Comparison of ENCODE assay signal across 8 cellular contexts in the genomic region with DNA sequence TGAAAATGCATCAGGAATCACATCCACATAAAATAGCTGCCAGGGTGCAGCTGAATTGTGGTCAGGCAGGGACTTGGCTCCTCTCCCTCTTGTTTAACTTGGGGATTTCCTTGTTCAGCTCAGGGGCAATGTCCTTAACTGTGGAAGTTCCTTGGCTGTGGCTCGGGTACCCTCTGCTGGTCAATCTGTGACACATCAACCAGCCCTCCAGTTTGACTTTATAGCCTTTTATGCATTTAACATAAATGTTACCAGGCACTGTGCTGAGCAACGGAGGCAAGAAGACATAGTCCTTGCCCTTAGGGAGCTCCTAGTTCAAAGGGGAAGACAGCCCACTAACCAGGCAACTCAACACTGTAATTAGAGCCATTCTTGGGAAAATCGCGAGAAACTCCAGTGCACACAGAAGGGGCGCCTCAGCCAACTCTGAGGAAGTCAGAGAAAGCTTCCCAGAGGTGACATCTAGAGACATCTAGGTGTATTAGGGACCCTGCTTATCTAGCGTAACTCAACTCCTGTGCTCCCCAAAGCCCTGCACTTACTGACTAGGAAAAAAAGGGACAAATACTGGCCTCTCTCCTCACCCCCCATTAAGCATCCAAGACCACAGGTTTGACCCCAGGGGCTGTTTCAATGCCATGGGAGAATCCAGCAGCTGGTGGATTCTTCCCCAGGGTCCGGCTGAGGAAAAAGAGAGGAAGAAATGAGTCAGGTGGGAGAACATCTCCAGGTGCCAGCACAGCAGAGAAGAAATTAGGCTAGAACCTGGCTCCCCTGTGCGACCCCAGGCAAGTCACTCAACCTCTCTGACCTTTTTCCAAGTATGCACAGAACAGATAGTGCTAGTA. TPM values are rescaled to one million over a fixed set of nuclear protein-coding genes. Genes with fewer than 3 reads are reported as not detected.
A peak's percentile ranks its signal among the peaks of the same experiment; 100 is the strongest.
DNase-seq lines count a peak whose midpoint lies in the region; ATAC-seq and TF ChIP-seq lines count a peak whose summit lies in the region.

No MANE protein-coding gene starts in this region.

- H3K9ac ChIP-seq in DND-41 (ENCODE audit: low read depth, low read length), result peak overlapping the region; percentile 59; the same call in 1 of the 2 replicates
- H3K9ac ChIP-seq in Loucy (ENCODE audit: low read depth, low read length, poor library complexity, severe bottlenecking), result peak overlapping the region; percentile 90

- no peak for ATAC-seq in DND-41 (ENCODE audit: insufficient read depth, low read depth)
- ATAC-seq in upper lobe of left lung (ENCODE audit: low FRiP score in 2 of 2), result no peak
- no peak for ATAC-seq in GM19463 (IDR thresholded peaks at IDR 0.05; ENCODE audit: unreplicated experiment)

- no peaks in the 10 kb centered on the region for H3K27me3 ChIP-seq in DND-41 (ENCODE audit: insufficient read depth, low read length, poor library complexity)
- H3K27me3 ChIP-seq in Loucy (ENCODE audit: insufficient read depth, low read length, poor library complexity, severe bottlenecking), result no peaks in the 10 kb centered on the region
- H3K27me3 ChIP-seq in ovary, result no peaks in the 10 kb centered on the region
- H3K27me3 ChIP-seq in upper lobe of left lung, result no peaks in the 10 kb centered on the region

- TF ChIP-seq POLR2A in ovary (IDR thresholded peaks at IDR 0.05) (no peak), upper lobe of left lung (IDR thresholded peaks at IDR 0.05) (no peak)

- H3K4me1 ChIP-seq in DND-41 (ENCODE audit: insufficient read depth, low read length), result peaks cover 46% of the 10 kb centered on the region
- peaks cover 35% of the 10 kb centered on the region for H3K4me1 ChIP-seq in Loucy (ENCODE audit: insufficient read depth, low read length, poor library complexity, severe bottlenecking)
- H3K4me1 ChIP-seq in ovary (ENCODE audit: insufficient read depth), result peaks cover 5% of the 10 kb centered on the region
- peaks cover 32 to 39% (median 36%) of the 10 kb centered on the region in 4 donors for H3K4me1 ChIP-seq in upper lobe of left lung

- TF ChIP-seq CTCF in DND-41 (IDR thresholded peaks at IDR 0.05; ENCODE audit: borderline replicate concordance, extremely low read depth, low read length, poor library complexity, severe bottlenecking) (peak; percentile 85), Loucy (conservative IDR thresholded peaks at IDR 0.05; ENCODE audit: low read length) (peak; percentile 92), ovary (IDR thresholded peaks at IDR 0.05) (peak; percentile 46 to 83 (median 77)), upper lobe of left lung (IDR thresholded peaks at IDR 0.05) (peak; percentile 73 to 89 (median 84))

- H3K4me2 ChIP-seq in DND-41 (ENCODE audit: insufficient read depth, low read length) (peak overlapping the region; percentile 97), Loucy (ENCODE audit: low read depth, low read length, poor library complexity, severe bottlenecking) (peak overlapping the region; percentile 97)

- peak overlapping the region; percentile 98 for H3K27ac Mint-ChIP-seq in activated naive CD4-positive, alpha-beta T cell treated with anti-CD3 and anti-CD28 coated beads for 36 hours

- H3K27ac ChIP-seq in DND-41 (ENCODE audit: low read length), result no peak overlapping the region
- peak overlapping the region; percentile 43 to 94 for H3K27ac ChIP-seq in ovary
- H3K27ac ChIP-seq in upper lobe of left lung, result peak overlapping the region; percentile 92 to 98 (median 94)

- H3K79me2 ChIP-seq in DND-41 (ENCODE audit: insufficient read depth, low read length), result no peaks in the 10 kb centered on the region
- no peaks in the 10 kb centered on the region for H3K79me2 ChIP-seq in Loucy (ENCODE audit: insufficient read depth, low read length)

- H3K9me3 Mint-ChIP-seq in activated naive CD4-positive, alpha-beta T cell treated with anti-CD3 and anti-CD28 coated beads for 36 hours, result no peaks in the 10 kb centered on the region

- H3K36me3 Mint-ChIP-seq in activated naive CD4-positive, alpha-beta T cell treated with anti-CD3 and anti-CD28 coated beads for 36 hours (ENCODE audit: low read depth), result no peaks in the 10 kb centered on the region

- H3K36me3 ChIP-seq in DND-41 (ENCODE audit: insufficient read depth, low read length) (no peaks in the 10 kb centered on the region), Loucy (ENCODE audit: insufficient read depth, low read length) (no peaks in the 10 kb centered on the region), ovary (no peaks in the 10 kb centered on the region), upper lobe of left lung (no peaks in the 10 kb centered on the region)

- intact Hi-C loops in activated naive CD4-positive, alpha-beta T cell treated with anti-CD3 and anti-CD28 coated beads for 36 hours (cut with micrococcal nuclease), result loop anchor here (1.0 to 2.0 kb wide), 3 partner anchors 90 to 188 kb away; partner anchors contain the start of gene PDZD9
- intact Hi-C loops in ovary (cut with DNase I), result loop anchor here (5.0 to 10.0 kb wide), 3 partner anchors 114 to 187 kb away; partner anchors contain the start of genes PDZD9 (in 2 of the 4) and MOSMO (in 1 of the 4)

- H3K9me2 ChIP-seq in Loucy (replicated peaks; ENCODE audit: low read depth, low read length), result no peaks in the 10 kb centered on the region

- DNase-seq in DND-41, result peak; percentile 63
- DNase-seq in SHP77 (lab: John Stamatoyannopoulos, UW), result peak; percentile 69 to 76
- DNase-seq in activated naive CD4-positive, alpha-beta T cell treated with anti-CD3 and anti-CD28 coated beads for 36 hours, result peak; percentile 80
- DNase-seq in foreskin melanocyte, result peak; percentile 90
- peak; percentile 59 to 69 (median 63) for DNase-seq in ovary
- peak in 1 of 2 donors; percentile 84 for DNase-seq in upper lobe of left lung

- H3K9me3 ChIP-seq in DND-41 (ENCODE audit: insufficient read depth, low read length, severe bottlenecking) (no peaks in the 10 kb centered on the region), Loucy (ENCODE audit: insufficient read depth, low read depth, low read length) (no peaks in the 10 kb centered on the region), ovary (no peaks in the 10 kb centered on the region), upper lobe of left lung (no peaks in the 10 kb centered on the region)

- TF ChIP-seq EP300 in ovary (IDR thresholded peaks at IDR 0.05), result no peak
- TF ChIP-seq EP300 in upper lobe of left lung (IDR thresholded peaks at IDR 0.05), result no peak

- peak overlapping the region; percentile 83 for H3K4me3 Mint-ChIP-seq in activated naive CD4-positive, alpha-beta T cell treated with anti-CD3 and anti-CD28 coated beads for 36 hours

- H2AFZ ChIP-seq in DND-41 (ENCODE audit: low read depth, low read length) (peak overlapping the region; percentile 84; the same call in 1 of the 2 replicates), Loucy (ENCODE audit: low read length) (no peak overlapping the region)

- H4K20me1 ChIP-seq in DND-41 (ENCODE audit: insufficient read depth, low read length), result no peaks in the 10 kb centered on the region
- H4K20me1 ChIP-seq in Loucy (ENCODE audit: insufficient read depth, low read length, poor library complexity, severe bottlenecking), result no peaks in the 10 kb centered on the region

- no peaks in the 10 kb centered on the region for H3K27me3 Mint-ChIP-seq in activated naive CD4-positive, alpha-beta T cell treated with anti-CD3 and anti-CD28 coated beads for 36 hours (ENCODE audit: low read depth)

- peaks cover 42% of the 10 kb centered on the region for H3K4me1 Mint-ChIP-seq in activated naive CD4-positive, alpha-beta T cell treated with anti-CD3 and anti-CD28 coated beads for 36 hours (ENCODE audit: low read depth)

- H3F3A ChIP-seq in Loucy (ENCODE audit: low read depth), result 0 out of 2 replicates have a peak, but pooled peaks cover 6% of the 10 kb centered on the region

- H3K4me3 ChIP-seq in DND-41 (ENCODE audit: low read depth in 1 of 2, low read length in 2 of 2) (peak overlapping the region; percentile 39 to 79; a peak in 2 of 4 replicates), Loucy (ENCODE audit: low read length, poor library complexity, severe bottlenecking) (peak overlapping the region; percentile 80), ovary (no peak overlapping the region), upper lobe of left lung (peak overlapping the region in 1 of 4 donors; percentile 87)

- CTCF ChIA-PET in activated naive CD4-positive, alpha-beta T cell treated with anti-CD3 and anti-CD28 coated beads for 36 hours (lab: Charles Lee), result interaction anchor here (0.6 to 4.9 kb wide), 41 partner anchors 10 to 1350 kb away, joined by 3 to 60 read pairs (median 4); partner anchors contain the start of genes EEF2K, MOSMO, PDZD9 and POLR3E

- 35 to 39% (median 36%) methylated on average over 8 of the region's 8 CpGs for WGBS in ovary, 3 donors
- 24 to 39% methylated on average over 6 to 8 of the region's 8 CpGs for WGBS in upper lobe of left lung, 2 donors

RNA-seq across cellular contexts. Expression of gene EEF2K, which starts 17.3 kb away (rescaled TPM):
- total RNA-seq in activated naive CD4-positive, alpha-beta T cell treated with anti-CD3 and anti-CD28 coated beads for 36 hours, result 1 to 10 TPM; 9.8 to 10.0 TPM
- total RNA-seq in ovary, result 10 to 100 TPM in 6 of 7 donors, 1 to 10 TPM in 1; 8.1 to 37.6 (median 28.0) TPM
- 10 to 100 TPM in 1 of 2 donors, 1 to 10 TPM in 1; 8.4 to 18.8 TPM for polyA plus RNA-seq in ovary
- 10 to 100 TPM; 16.9 to 48.2 (median 29.2) TPM for total RNA-seq in upper lobe of left lung

RNA-seq across cellular contexts. Expression of gene SDR42E2, which starts 26.5 kb away (rescaled TPM):
- under 1 TPM in 1 of 2 experiments, not detected in 1; 0.15 TPM for total RNA-seq in activated naive CD4-positive, alpha-beta T cell treated with anti-CD3 and anti-CD28 coated beads for 36 hours
- total RNA-seq in ovary (1 to 10 TPM in 1 of 7 donors, under 1 TPM in 4, not detected in 2; 0.15 to 1.1 (median 0.25) TPM), upper lobe of left lung (under 1 TPM in 3 of 6 donors, not detected in 3; 0.17 to 0.59 (median 0.22) TPM)
- polyA plus RNA-seq in ovary, result under 1 TPM in 1 of 2 donors, not detected in 1; 0.05 TPM
